Comparison of ENCODE assay signal across 36 cellular contexts in the genomic region with DNA sequence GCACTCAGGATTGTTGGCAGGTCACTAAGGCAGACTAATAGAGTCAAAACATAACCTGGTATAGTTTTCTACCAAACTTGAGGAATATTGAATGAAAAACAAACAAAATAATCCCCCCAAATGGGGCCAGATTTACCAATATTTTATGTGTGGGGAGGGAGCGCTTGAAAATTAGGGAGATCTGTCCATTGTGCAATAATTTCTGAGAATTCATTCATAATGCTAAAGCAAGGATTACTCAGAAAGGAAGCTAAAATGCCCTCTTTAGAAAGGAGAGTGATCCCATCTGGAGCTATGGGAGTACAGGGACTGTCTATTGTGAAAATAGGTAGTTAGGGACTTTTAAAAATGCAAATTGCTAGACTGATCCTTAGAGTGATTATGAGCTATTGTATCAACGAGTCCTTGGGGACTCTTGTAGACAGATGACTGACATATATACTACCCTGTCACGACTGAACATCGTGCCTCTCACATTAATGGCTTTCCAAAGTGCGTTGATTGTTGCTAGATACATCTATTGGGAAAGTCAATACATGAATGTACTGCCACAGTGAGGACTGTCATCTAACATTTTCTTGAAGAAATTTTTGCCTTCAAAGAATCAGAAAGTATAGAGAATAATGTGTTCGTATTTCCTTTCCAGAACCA.
"Had no signal": no experiment of that assay in that cellular context is flagged by ENCODE, and none has a peak within 500 bp of the region (broad histone marks: within the 10 kb centered on the region; RNA-seq: fewer than 3 reads in every experiment).

No MANE protein-coding gene starts in this region.

- H3K27ac Mint-ChIP-seq: activated naive CD4-positive, alpha-beta T cell treated with anti-CD3 and anti-CD28 coated beads for 36 hours; activated naive CD8-positive, alpha-beta T cell treated with anti-CD3 and anti-CD28 coated beads for 36 hours; activated T-helper 1 cell treated with anti-CD3 and anti-CD28 coated beads, Interleukin-12 subunit alpha, Interleukin-12 subunit beta, Interleukin-2, Interleukin-4 antibody, amounts not matched to agents 30 ng/mL and 10 ng/mL and 1 ng/mL, durations not matched to agents 14 hours and 24 hours and 36 hours; nephron; stimulated activated naive B cell treated with anti-CD40 and anti-IgM and Interleukin-4, amounts not matched to agents 10 μg/mL and 1 μg/mL and 100 μg/mL, for 72 hours; T-helper 17 cell had no signal

- H3K27ac ChIP-seq: adrenal gland, brain microvascular endothelial cell, coronary artery, gastrocnemius medialis, hepatocyte, ovary, prostate gland, sigmoid colon, stomach, thyroid gland, WERI-Rb-1 had no signal

- H3K9me3 Mint-ChIP-seq: activated naive CD4-positive, alpha-beta T cell treated with anti-CD3 and anti-CD28 coated beads for 36 hours; activated naive CD8-positive, alpha-beta T cell treated with anti-CD3 and anti-CD28 coated beads for 36 hours; activated T-helper 1 cell treated with anti-CD3 and anti-CD28 coated beads, Interleukin-12 subunit alpha, Interleukin-12 subunit beta, Interleukin-2, Interleukin-4 antibody, amounts not matched to agents 30 ng/mL and 10 ng/mL and 1 ng/mL, durations not matched to agents 14 hours and 24 hours and 36 hours; nephron; stimulated activated naive B cell treated with anti-CD40 and anti-IgM and Interleukin-4, amounts not matched to agents 10 μg/mL and 1 μg/mL and 100 μg/mL, for 72 hours had no signal

- H3K27me3 ChIP-seq: adrenal gland, brain microvascular endothelial cell, dorsolateral prefrontal cortex, gastrocnemius medialis, hepatocyte, ovary, sigmoid colon, stomach, thyroid gland had no signal

- H3K9me3 ChIP-seq: adrenal gland, gastrocnemius medialis, mucosa of descending colon, ovary, prostate gland, sigmoid colon, stomach, thyroid gland had no signal

- H3K36me3 ChIP-seq: adrenal gland, gastrocnemius medialis, ovary, prostate gland, thyroid gland had no signal

- DNase-seq: activated CD4-positive, alpha-beta T cell treated with anti-CD3 and anti-CD28 coated beads for 48 hours; activated CD4-positive, alpha-beta T cell treated with anti-CD3 and anti-CD28 coated beads, Interleukin-2, amount 50 U/mL, for 48 hours; activated CD8-positive, alpha-beta memory T cell treated with anti-CD3 and anti-CD28 coated beads for 24 hours; activated CD8-positive, alpha-beta memory T cell treated with anti-CD3 and anti-CD28 coated beads, Interleukin-2, amount 50 U/mL, for 4 hours; activated effector memory CD4-positive, alpha-beta T cell treated with anti-CD3 and anti-CD28 coated beads, Interleukin-2, amount 50 U/mL, for 16 hours; activated naive CD4-positive, alpha-beta T cell treated with anti-CD3 and anti-CD28 coated beads for 36 hours; activated naive CD8-positive, alpha-beta T cell treated with anti-CD3 and anti-CD28 coated beads for 36 hours; activated T-cell treated with anti-CD3 and anti-CD28 coated beads, Interleukin-2, amount 50 U/mL, for 1 hour; adrenal gland; aorta; brain microvascular endothelial cell; dorsolateral prefrontal cortex; effector memory CD4-positive, alpha-beta T cell; gastrocnemius medialis; left cardiac atrium; left ventricle myocardium superior; mucosa of descending colon; ovary; retina; sigmoid colon; stimulated activated CD4-positive, alpha-beta T cell treated with anti-CD3 and anti-CD28 coated beads, Interleukin-1b, Interleukin-23, amount 100 ng/mL, for 48 hours; stimulated activated CD4-positive, alpha-beta T cell treated with anti-CD3 and anti-CD28 coated beads, Interleukin-4, amount 100 ng/mL, for 4 hours; stimulated activated CD8-positive, alpha-beta memory T cell treated with anti-CD3 and anti-CD28 coated beads, Interleukin-4, amount 100 ng/mL, for 48 hours; stimulated activated naive B cell treated with anti-CD40 and anti-IgM and Interleukin-4, amounts not matched to agents 10 μg/mL and 1 μg/mL and 100 μg/mL, for 72 hours; stomach; T-helper 17 cell; T1000; thyroid gland; WERI-Rb-1 had no signal

- ATAC-seq: activated CD4-positive, CD25-positive, alpha-beta regulatory T cell treated with anti-CD3 and anti-CD28 coated beads, Interleukin-2, amount 50 U/mL, for 24 hours; gastrocnemius medialis; left cardiac atrium; left ventricle myocardium superior; mucosa of descending colon; stimulated activated naive B cell treated with anti-CD40 and anti-IgM and Interleukin-4, amounts not matched to agents 10 μg/mL and 1 μg/mL and 100 μg/mL, for 72 hours; T-helper 17 cell had no signal

- H3K4me3 Mint-ChIP-seq: activated naive CD4-positive, alpha-beta T cell treated with anti-CD3 and anti-CD28 coated beads for 36 hours; activated naive CD8-positive, alpha-beta T cell treated with anti-CD3 and anti-CD28 coated beads for 36 hours; activated T-helper 1 cell treated with anti-CD3 and anti-CD28 coated beads, Interleukin-12 subunit alpha, Interleukin-12 subunit beta, Interleukin-2, Interleukin-4 antibody, amounts not matched to agents 30 ng/mL and 10 ng/mL and 1 ng/mL, durations not matched to agents 14 hours and 24 hours and 36 hours; nephron; stimulated activated naive B cell treated with anti-CD40 and anti-IgM and Interleukin-4, amounts not matched to agents 10 μg/mL and 1 μg/mL and 100 μg/mL, for 72 hours; T-helper 17 cell had no signal

- H3K4me3 ChIP-seq: adrenal gland, coronary artery, dorsolateral prefrontal cortex, gastrocnemius medialis, hepatocyte, mucosa of descending colon, ovary, prostate gland, sigmoid colon, smooth muscle cell, stomach, thyroid gland had no signal

- H3K4me1 ChIP-seq: adrenal gland, prostate gland, sigmoid colon had no signal

- H3K27me3 Mint-ChIP-seq: activated naive CD8-positive, alpha-beta T cell treated with anti-CD3 and anti-CD28 coated beads for 36 hours; stimulated activated naive B cell treated with anti-CD40 and anti-IgM and Interleukin-4, amounts not matched to agents 10 μg/mL and 1 μg/mL and 100 μg/mL, for 72 hours; T-helper 17 cell had no signal
